In genomic region chr3:79284781-79285180, GRCh38 we compare ENCODE assay signal across 18 cellular contexts.
DNase-seq lines count a peak whose midpoint lies in the region; ATAC-seq, FAIRE-seq and TF ChIP-seq lines count a peak whose summit lies in the region.
"Had no signal": no experiment of that assay in that cellular context is flagged by ENCODE, and none has a peak within 500 bp of the region (broad histone marks: within the 10 kb centered on the region; RNA-seq: fewer than 3 reads in every experiment).

No MANE protein-coding gene starts in this region.

- no TSS peak for BruUV-seq in PC-3 (replicated peaks; lab: Mats Ljungman, UMichigan)

- H3K4me1 Mint-ChIP-seq in nephron progenitor cell = peaks cover 8% of the 10 kb centered on the region
- no peaks in the 10 kb centered on the region for H3K4me1 Mint-ChIP-seq in activated T-helper 2 cell treated with anti-CD3 and anti-CD28 coated beads, Interferon-gamma antibody, Interleukin-2, Interleukin-4, amounts not matched to agents 10 μg/mL and 5 μg/mL and 100 μg/mL, durations not matched to agents 14 hours and 24 hours and 36 hours (ENCODE audit: low read depth)
- H3K4me1 Mint-ChIP-seq: H9 had no signal

- H3K79me2 ChIP-seq in PC-3 (ENCODE audit: low read length) = no peaks in the 10 kb centered on the region

- H3K9me2 ChIP-seq in PC-3 (replicated peaks; ENCODE audit: low read length) = no peaks in the 10 kb centered on the region; the same call in 1 of the 2 replicates

- no peaks in the 10 kb centered on the region for H3K9me3 Mint-ChIP-seq in nephron progenitor cell
- H3K9me3 Mint-ChIP-seq in activated T-helper 2 cell treated with anti-CD3 and anti-CD28 coated beads, Interferon-gamma antibody, Interleukin-2, Interleukin-4, amounts not matched to agents 10 μg/mL and 5 μg/mL and 100 μg/mL, durations not matched to agents 14 hours and 24 hours and 36 hours = peaks cover 3% of the 10 kb centered on the region
- H3K9me3 Mint-ChIP-seq: H9 had no signal

- no peak overlapping the region for H3K27ac Mint-ChIP-seq in nephron progenitor cell
- H3K27ac Mint-ChIP-seq in activated T-helper 2 cell treated with anti-CD3 and anti-CD28 coated beads, Interferon-gamma antibody, Interleukin-2, Interleukin-4, amounts not matched to agents 10 μg/mL and 5 μg/mL and 100 μg/mL, durations not matched to agents 14 hours and 24 hours and 36 hours = no peak overlapping the region
- H3K27ac Mint-ChIP-seq: CD4-positive, alpha-beta T cell; H9 had no signal

- DNase-seq in PC-3 = peak; percentile 21
- no peak for DNase-seq in nephron progenitor cell
- no peak for DNase-seq in activated T-helper 2 cell treated with anti-CD3 and anti-CD28 coated beads, Interferon-gamma antibody, Interleukin-2, Interleukin-4, amounts not matched to agents 10 μg/mL and 5 μg/mL and 100 μg/mL, durations not matched to agents 14 hours and 24 hours and 36 hours (ENCODE audit: low spot score)
- no peak for DNase-seq in 8988T
- DNase-seq in tibial artery = no peak
- DNase-seq: AML-193; CD4-positive, alpha-beta T cell; DMS153; DMS79; GF-D8; H9 had no signal

- no peaks in the 10 kb centered on the region for H3K4me1 ChIP-seq in PC-3 (ENCODE audit: insufficient read depth, low read length)
- H3K4me1 ChIP-seq in tibial artery = no peaks in the 10 kb centered on the region
- H3K4me1 ChIP-seq: A549 had no signal

- CTCF ChIA-PET in PC-3 (lab: Charles Lee) = no interaction called here

- no peaks in the 10 kb centered on the region for H3K36me3 Mint-ChIP-seq in nephron progenitor cell (ENCODE audit: low read depth)
- H3K36me3 Mint-ChIP-seq in activated T-helper 2 cell treated with anti-CD3 and anti-CD28 coated beads, Interferon-gamma antibody, Interleukin-2, Interleukin-4, amounts not matched to agents 10 μg/mL and 5 μg/mL and 100 μg/mL, durations not matched to agents 14 hours and 24 hours and 36 hours (ENCODE audit: low read depth) = no peaks in the 10 kb centered on the region

- H2AFZ ChIP-seq in PC-3 (ENCODE audit: low read length) = no peak overlapping the region

- no peaks in the 10 kb centered on the region for H3F3A ChIP-seq in PC-3 (ENCODE audit: low read length, unreplicated experiment)

- peak; percentile 79 for FAIRE-seq in colon (lab: Jason Lieb, UNC)
- FAIRE-seq: A549, H1 had no signal

- no peak overlapping the region for H3K27ac ChIP-seq in PC-3 (ENCODE audit: low read length)
- H3K27ac ChIP-seq in tibial artery = no peak overlapping the region
- H3K27ac ChIP-seq: A549, C4-2B, KMS-11 had no signal

- POLR2A ChIA-PET in PC-3 (lab: Charles Lee; ENCODE audit: unreplicated experiment) = no interaction called here

- H3K27me3 ChIP-seq in PC-3 (ENCODE audit: low read length) (no peaks in the 10 kb centered on the region), tibial artery (no peaks in the 10 kb centered on the region)

- no peak overlapping the region for H3K4me2 ChIP-seq in PC-3 (ENCODE audit: low read length)
- H3K4me2 ChIP-seq: A549, KMS-11 had no signal

- ATAC-seq in GM18858 (IDR thresholded peaks at IDR 0.05; ENCODE audit: unreplicated experiment) (peak; percentile 48), HG02610 (IDR thresholded peaks at IDR 0.05; ENCODE audit: unreplicated experiment) (peak; percentile 50), PC-3 (no peak)
- ATAC-seq: A549 had no signal

- TF ChIP-seq CTCF in PC-3 (conservative IDR thresholded peaks at IDR 0.05; ENCODE audit: low read depth, low read length) (no peak), nephron progenitor cell (IDR thresholded peaks at IDR 0.05) (no peak), tibial artery (IDR thresholded peaks at IDR 0.05) (no peak)

- H4K20me1 ChIP-seq in PC-3 (ENCODE audit: low read length) = no peaks in the 10 kb centered on the region

- no peaks in the 10 kb centered on the region for H3K27me3 Mint-ChIP-seq in nephron progenitor cell (ENCODE audit: low read depth, poor library complexity)
- H3K27me3 Mint-ChIP-seq in activated T-helper 2 cell treated with anti-CD3 and anti-CD28 coated beads, Interferon-gamma antibody, Interleukin-2, Interleukin-4, amounts not matched to agents 10 μg/mL and 5 μg/mL and 100 μg/mL, durations not matched to agents 14 hours and 24 hours and 36 hours (ENCODE audit: low read depth) = no peaks in the 10 kb centered on the region
- H3K27me3 Mint-ChIP-seq: CD4-positive, alpha-beta T cell had no signal

- intact Hi-C loops in PC-3 (cut with micrococcal nuclease) = no loop called here
- intact Hi-C loops in activated T-helper 2 cell treated with anti-CD3 and anti-CD28 coated beads, Interferon-gamma antibody, Interleukin-2, Interleukin-4, amounts not matched to agents 10 μg/mL and 5 μg/mL and 100 μg/mL, durations not matched to agents 14 hours and 24 hours and 36 hours (cut with micrococcal nuclease) = no loop called here
- intact Hi-C loops in tibial artery (cut with DNase I; ENCODE audit: low total_unique reads) = no loop called here

- H3K4me3 ChIP-seq in PC-3 (ENCODE audit: low read length) (no peak overlapping the region), tibial artery (no peak overlapping the region)
- H3K4me3 ChIP-seq: A549 had no signal

- no peak overlapping the region for H3K4me3 Mint-ChIP-seq in nephron progenitor cell
- no peak overlapping the region for H3K4me3 Mint-ChIP-seq in activated T-helper 2 cell treated with anti-CD3 and anti-CD28 coated beads, Interferon-gamma antibody, Interleukin-2, Interleukin-4, amounts not matched to agents 10 μg/mL and 5 μg/mL and 100 μg/mL, durations not matched to agents 14 hours and 24 hours and 36 hours (ENCODE audit: low read depth)
- H3K4me3 Mint-ChIP-seq: CD4-positive, alpha-beta T cell; H9 had no signal

- H3K36me3 ChIP-seq in PC-3 (ENCODE audit: low read depth, low read length) (no peaks in the 10 kb centered on the region), tibial artery (no peaks in the 10 kb centered on the region)

- no peak overlapping the region for H3K9ac ChIP-seq in PC-3 (ENCODE audit: low read length)
- H3K9ac ChIP-seq: KMS-11 had no signal

- H3K9me3 ChIP-seq in PC-3 (ENCODE audit: low read length) (no peaks in the 10 kb centered on the region), tibial artery (no peaks in the 10 kb centered on the region)
- H3K9me3 ChIP-seq: A549 had no signal
